ENCODE assay signal across 25 cellular contexts in the genomic region with DNA sequence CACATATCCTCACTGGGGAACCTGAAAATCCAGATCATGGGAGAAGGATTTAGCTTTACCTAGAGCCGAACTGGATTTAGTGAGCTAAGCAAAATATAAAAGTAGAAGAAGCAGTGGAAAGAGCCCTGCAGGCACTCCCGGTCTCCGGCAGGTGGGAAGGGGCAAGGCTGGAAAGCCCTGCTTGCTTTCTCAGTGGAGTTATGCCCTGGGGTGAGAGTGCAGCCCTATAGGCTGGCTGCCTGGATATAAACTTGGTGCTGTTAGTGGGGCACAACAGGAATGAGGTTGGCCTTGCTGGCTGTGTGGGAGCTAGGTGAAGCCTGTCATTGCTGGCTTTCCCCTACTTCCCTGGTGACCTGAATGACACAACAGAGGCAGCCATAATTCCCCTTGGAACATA.
DNase-seq lines count a peak whose midpoint lies in the region; ATAC-seq and TF ChIP-seq lines count a peak whose summit lies in the region.
"Had no signal": no experiment of that assay in that cellular context is flagged by ENCODE, and none has a peak within 500 bp of the region (broad histone marks: within the 10 kb centered on the region; RNA-seq: fewer than 3 reads in every experiment).

No MANE protein-coding gene starts in this region.

- no peak for TF ChIP-seq CTCF in 22Rv1 (IDR thresholded peaks at IDR 0.05)

- H4K8ac ChIP-seq in mesenchymal stem cell (ENCODE audit: low read length): no peak overlapping the region

- H3K9ac ChIP-seq in HUES64 (ENCODE audit: low read depth, low read length): no peak overlapping the region
- no peak overlapping the region for H3K9ac ChIP-seq in mesenchymal stem cell (ENCODE audit: low read length)
- H3K9ac ChIP-seq: BLaER1 had no signal

- no peak overlapping the region for H3K23ac ChIP-seq in mesenchymal stem cell (ENCODE audit: low read length in 2 of 2)

- peaks cover 17% of the 10 kb centered on the region for H3K9me3 Mint-ChIP-seq in T-helper 2 cell treated with Interferon-gamma antibody and Interleukin-4, amounts not matched to agents 5 μg/mL and 100 μg/mL, for 36 hours

- DNase-seq in mesenchymal stem cell: no peak
- DNase-seq in stimulated activated CD4-positive, alpha-beta T cell treated with anti-CD3 and anti-CD28 coated beads, Interleukin-2, amount 100 ng/mL, for 48 hours: no peak
- no peak for DNase-seq in AG08395 (ENCODE audit: low spot score)
- no peak for DNase-seq in T-helper 2 cell treated with Interferon-gamma antibody and Interleukin-4, amounts not matched to agents 5 μg/mL and 100 μg/mL, for 36 hours (ENCODE audit: low spot score)
- DNase-seq: CD4-positive, alpha-beta memory T cell; COR-L47; DMS53; Karpas-422; NCI-H1092; NCI-H1417 treated with DMSO at 0.1 percent for 48 hours; NCI-H1694 treated with DMSO at 0.1 percent for 48 hours; NCI-H2081 treated with DMSO at 0.1 percent for 48 hours; NCI-H2171; NCI-H226; NCI-H510A treated with DMSO at 0.1 percent for 48 hours; NCI-H748 treated with DMSO at 0.1 percent for 48 hours; NK-92 treated with Interleukin-12 subunit alpha and Interleukin-12 subunit beta, amount 100 ng/mL, for 24 hours; RPMI8226; SHP77 had no signal

- H3K27ac ChIP-seq in 22Rv1 (peak overlapping the region; percentile 42), HUES64 (ENCODE audit: low read depth, low read length) (peak overlapping the region; percentile 21; the same call in 1 of the 2 replicates), mesenchymal stem cell (ENCODE audit: low read length, poor library complexity, severe bottlenecking) (no peak overlapping the region)
- H3K27ac ChIP-seq: BLaER1 had no signal

- peaks cover 28% of the 10 kb centered on the region for H3K79me1 ChIP-seq in mesenchymal stem cell (replicated peaks; ENCODE audit: low read length, poor library complexity, severe bottlenecking)

- peaks cover 10% of the 10 kb centered on the region for H3K4me1 Mint-ChIP-seq in T-helper 2 cell treated with Interferon-gamma antibody and Interleukin-4, amounts not matched to agents 5 μg/mL and 100 μg/mL, for 36 hours (ENCODE audit: low read depth)

- no peak overlapping the region for H3K4me3 Mint-ChIP-seq in T-helper 2 cell treated with Interferon-gamma antibody and Interleukin-4, amounts not matched to agents 5 μg/mL and 100 μg/mL, for 36 hours
- H3K4me3 Mint-ChIP-seq: CD4-positive, alpha-beta memory T cell had no signal

- no peaks in the 10 kb centered on the region for H3K27me3 ChIP-seq in HUES64 (ENCODE audit: insufficient read depth, low read length)
- no peaks in the 10 kb centered on the region for H3K27me3 ChIP-seq in mesenchymal stem cell (ENCODE audit: control insufficient read depth in 1 of 2, insufficient read depth in 1 of 2, low read length in 2 of 2)
- H3K27me3 ChIP-seq: BLaER1 had no signal

- no peak overlapping the region for H3K18ac ChIP-seq in mesenchymal stem cell (ENCODE audit: low read depth in 1 of 2, low read length in 2 of 2)

- H3K4me1 ChIP-seq in HUES64 (ENCODE audit: insufficient read depth, low read length) (peaks cover 11% of the 10 kb centered on the region), mesenchymal stem cell (ENCODE audit: control insufficient read depth, insufficient read depth, low read depth, low read length) (peaks cover 17% of the 10 kb centered on the region)

- H3K36me3 ChIP-seq in HUES64 (ENCODE audit: insufficient read depth, low read length) (no peaks in the 10 kb centered on the region), mesenchymal stem cell (ENCODE audit: control insufficient read depth in 1 of 2, insufficient read depth in 2 of 2, low read depth in 1 of 2, low read length in 2 of 2) (no peaks in the 10 kb centered on the region)

- H3K14ac ChIP-seq in mesenchymal stem cell (ENCODE audit: low read length in 2 of 2): no peak overlapping the region

- WGBS in HUES64: 94% methylated on average over 3 of the region's 3 CpGs
- 96% methylated on average over 3 of the region's 3 CpGs for WGBS in mesenchymal stem cell

- H3K27me3 Mint-ChIP-seq in T-helper 2 cell treated with Interferon-gamma antibody and Interleukin-4, amounts not matched to agents 5 μg/mL and 100 μg/mL, for 36 hours (ENCODE audit: low read depth): no peaks in the 10 kb centered on the region
- H3K27me3 Mint-ChIP-seq: CD4-positive, alpha-beta memory T cell had no signal

- no peak overlapping the region for H2AFZ ChIP-seq in mesenchymal stem cell (ENCODE audit: low read depth, low read length)

- peak; percentile 39 for ATAC-seq in esophagus mucosa
- ATAC-seq in HG02763 (IDR thresholded peaks at IDR 0.05; ENCODE audit: unreplicated experiment): no peak
- ATAC-seq: HepG2 had no signal

- H2AK5ac ChIP-seq in mesenchymal stem cell (ENCODE audit: low read length, severe bottlenecking): peak overlapping the region; percentile 51

- H3K4me3 ChIP-seq in HUES64 (ENCODE audit: low read length) (no peak overlapping the region), mesenchymal stem cell (ENCODE audit: insufficient read depth in 1 of 2, low read depth in 1 of 2, low read length in 2 of 2) (no peak overlapping the region)
- H3K4me3 ChIP-seq: BLaER1 had no signal

- H2BK120ac ChIP-seq in mesenchymal stem cell (ENCODE audit: low read depth, low read length): no peak overlapping the region

- H3K9me3 ChIP-seq in HUES64 (ENCODE audit: insufficient read depth, low read depth, low read length): no peaks in the 10 kb centered on the region
- no peaks in the 10 kb centered on the region for H3K9me3 ChIP-seq in mesenchymal stem cell (ENCODE audit: control insufficient read depth, low read length)

- no peak overlapping the region for H3K4ac ChIP-seq in mesenchymal stem cell (ENCODE audit: low read depth in 1 of 2, low read length in 2 of 2)

- no peak overlapping the region for H2BK5ac ChIP-seq in mesenchymal stem cell (ENCODE audit: low read depth, low read length, poor library complexity, severe bottlenecking)

- H2BK12ac ChIP-seq in mesenchymal stem cell (ENCODE audit: low read length in 2 of 2): no peak overlapping the region

- H3K36me3 Mint-ChIP-seq in T-helper 2 cell treated with Interferon-gamma antibody and Interleukin-4, amounts not matched to agents 5 μg/mL and 100 μg/mL, for 36 hours (ENCODE audit: low read depth): peaks cover 33% of the 10 kb centered on the region

- H4K91ac ChIP-seq in mesenchymal stem cell (ENCODE audit: low read length): peak overlapping the region; percentile 68

- no peak overlapping the region for H3K27ac Mint-ChIP-seq in T-helper 2 cell treated with Interferon-gamma antibody and Interleukin-4, amounts not matched to agents 5 μg/mL and 100 μg/mL, for 36 hours
- H3K27ac Mint-ChIP-seq: CD4-positive, alpha-beta memory T cell had no signal

- no peak overlapping the region for H3K4me2 ChIP-seq in mesenchymal stem cell (ENCODE audit: low read length, poor library complexity, severe bottlenecking)
- H3K4me2 ChIP-seq: BLaER1 had no signal

- H2BK15ac ChIP-seq in mesenchymal stem cell (ENCODE audit: low read depth, poor library complexity, severe bottlenecking): no peak overlapping the region
